11 cellular contexts compared by ENCODE assay signal in genomic region chr12:106133136-106134087, GRCh38. TPM values are rescaled to one million over a fixed set of nuclear protein-coding genes. Genes with fewer than 3 reads are reported as not detected.
DNase-seq lines count a peak whose midpoint lies in the region; ATAC-seq, FAIRE-seq and TF ChIP-seq lines count a peak whose summit lies in the region.
"Had no signal": no experiment of that assay in that cellular context is flagged by ENCODE, and none has a peak within 500 bp of the region (broad histone marks: within the 10 kb centered on the region; RNA-seq: fewer than 3 reads in every experiment).

No MANE protein-coding gene starts in this region.

- H3K4me2 ChIP-seq in trophoblast cell (ENCODE audit: low read length) (peak overlapping the region; percentile 0), neuronal stem cell (ENCODE audit: insufficient read depth, low read length, poor library complexity, severe bottlenecking) (no peak overlapping the region)

- POLR2A ChIA-PET in Panc1 (lab: Charles Lee) = interaction anchor here (0.6 kb wide), 1 partner anchor 58 kb away, joined by 3 read pairs; no protein-coding TSS in a partner anchor
- POLR2A ChIA-PET in naive thymus-derived CD8-positive, alpha-beta T cell (lab: Charles Lee) = no interaction called here

- H2BK5ac ChIP-seq in trophoblast cell (ENCODE audit: low read depth, low read length, poor library complexity) = no peak overlapping the region
- H2BK5ac ChIP-seq in neuronal stem cell (ENCODE audit: low read length) = no peak overlapping the region

- CTCF ChIA-PET in Panc1 (lab: Charles Lee) = interaction anchor here (0.6 to 1.6 kb wide), 4 partner anchors 16 to 1752 kb away, joined by 3 to 5 read pairs (median 4); no protein-coding TSS in a partner anchor

- peaks cover 61% of the 10 kb centered on the region for H3K79me2 ChIP-seq in trophoblast cell (ENCODE audit: control insufficient read depth, insufficient read depth, low read length, poor library complexity)

- H4K12ac ChIP-seq in trophoblast cell (ENCODE audit: low read depth, low read length) = no peak overlapping the region

- H3K79me1 ChIP-seq in trophoblast cell (ENCODE audit: low read length) = peaks cover 28% of the 10 kb centered on the region
- peaks cover 10% of the 10 kb centered on the region for H3K79me1 ChIP-seq in neuronal stem cell (ENCODE audit: low read depth, low read length)

- H3K14ac ChIP-seq in trophoblast cell (ENCODE audit: low read length) (no peak overlapping the region), neuronal stem cell (ENCODE audit: low read length) (no peak overlapping the region)

- H3K27ac Mint-ChIP-seq in naive thymus-derived CD8-positive, alpha-beta T cell = peak overlapping the region in 1 of 10 donors; percentile 9

- intact Hi-C loops in Panc1 (cut with micrococcal nuclease; ENCODE audit: unreplicated experiment) (loop anchor here (10.0 kb wide), 1 partner anchor 429 kb away; no protein-coding TSS in a partner anchor), head of caudate nucleus (cut with DNase I) (loop anchor here (10.0 kb wide), 1 partner anchor 709 kb away; no protein-coding TSS in a partner anchor)

- H3K9ac ChIP-seq in trophoblast cell (ENCODE audit: low read length) = no peak overlapping the region
- H3K9ac ChIP-seq in neuronal stem cell (ENCODE audit: low read depth, low read length, poor library complexity) = no peak overlapping the region

- WGBS in trophoblast cell (ENCODE audit: extremely low coverage, insufficient coverage, insufficient read length) = no CpG with 5 or more reads among the region's 4 CpGs
- WGBS in neuronal stem cell (ENCODE audit: extremely low coverage in 2 of 2, insufficient read length in 2 of 2, insufficient replicate concordance in 1 of 2), 2 donors = no CpG with 5 or more reads among the region's 4 CpGs

- peak; percentile 52 for FAIRE-seq in H54 (lab: Jason Lieb, UNC)

- no peak overlapping the region for H3K4me3 ChIP-seq in Panc1 (ENCODE audit: low read depth in 2 of 2, low read length in 2 of 2)
- H3K4me3 ChIP-seq in trophoblast cell (ENCODE audit: low read depth, low read length) = no peak overlapping the region
- no peak overlapping the region for H3K4me3 ChIP-seq in neuronal stem cell (ENCODE audit: low read length in 2 of 2)

- H3K4me3 Mint-ChIP-seq in naive thymus-derived CD8-positive, alpha-beta T cell = no peak overlapping the region

- ATAC-seq in Panc1 (peak; percentile 60), foreskin keratinocyte (peak; percentile 79), GM21381 (IDR thresholded peaks at IDR 0.05; ENCODE audit: unreplicated experiment) (no peak)
- ATAC-seq in naive thymus-derived CD8-positive, alpha-beta T cell = no peak

- H3K18ac ChIP-seq in trophoblast cell (ENCODE audit: low read length) (no peak overlapping the region), neuronal stem cell (ENCODE audit: low read length) (no peak overlapping the region)

- H3K4me1 ChIP-seq in Panc1 (ENCODE audit: control insufficient read depth, insufficient read depth, low read length) (peaks cover 82% of the 10 kb centered on the region), foreskin keratinocyte (peaks cover 31% of the 10 kb centered on the region), trophoblast cell (ENCODE audit: control insufficient read depth in 1 of 2, insufficient read depth in 2 of 2, low read length in 2 of 2) (peaks cover 33 to 48% of the 10 kb centered on the region in 2 experiments), neuronal stem cell (ENCODE audit: control insufficient read depth in 2 of 2, insufficient read depth in 1 of 2, low read depth in 1 of 2, low read length in 2 of 2) (peaks cover 44 to 49% of the 10 kb centered on the region in 2 donors)

- peaks cover 40 to 94% (median 54%) of the 10 kb centered on the region in 5 donors for H3K27me3 Mint-ChIP-seq in naive thymus-derived CD8-positive, alpha-beta T cell

- BruUV-seq in Panc1 (replicated peaks; lab: Mats Ljungman, UMichigan) = no TSS peak

- no peak overlapping the region for H4K8ac ChIP-seq in trophoblast cell (ENCODE audit: low read depth, low read length)
- H4K8ac ChIP-seq in neuronal stem cell (ENCODE audit: low read depth, low read length) = no peak overlapping the region

- H2BK12ac ChIP-seq in trophoblast cell (ENCODE audit: low read length) (no peak overlapping the region), neuronal stem cell (ENCODE audit: low read length) (no peak overlapping the region)

- H2AFZ ChIP-seq in trophoblast cell (ENCODE audit: insufficient read depth, low read length, poor library complexity) (no peak overlapping the region), neuronal stem cell (ENCODE audit: low read length) (no peak overlapping the region)

- H3K27me3 ChIP-seq in Panc1 (ENCODE audit: control insufficient read depth, insufficient read depth, low read length) (no peaks in the 10 kb centered on the region), foreskin keratinocyte (no peaks in the 10 kb centered on the region), trophoblast cell (ENCODE audit: insufficient read depth, low read length) (no peaks in the 10 kb centered on the region), neuronal stem cell (ENCODE audit: control insufficient read depth in 3 of 3, insufficient read depth in 3 of 3, low read depth in 1 of 3, low read length in 3 of 3) (no peaks in the 10 kb centered on the region)

- H3K4me1 Mint-ChIP-seq in naive thymus-derived CD8-positive, alpha-beta T cell = peaks cover 7 to 16% (median 12%) of the 10 kb centered on the region in 4 donors

- no peaks in the 10 kb centered on the region for H3K9me3 ChIP-seq in Panc1 (ENCODE audit: control insufficient read depth, insufficient read depth, low read depth, low read length)
- H3K9me3 ChIP-seq in trophoblast cell (ENCODE audit: insufficient read depth, low read depth, low read length) = no peaks in the 10 kb centered on the region
- H3K9me3 ChIP-seq in neuronal stem cell (replicated peaks in 1 of 2; ENCODE audit: control insufficient read depth in 2 of 2, insufficient read depth in 1 of 2, low read depth in 1 of 2, low read length in 2 of 2) = no peaks in the 10 kb centered on the region

- in situ Hi-C loops in Panc1 (cut with HindIII; ENCODE audit: low pct_unique_long_range_greater_than_20kb, low sequenced_read_pairs) = no loop called here

- peaks cover 0 to 5% (median 0%) of the 10 kb centered on the region in 3 donors for H3K36me3 Mint-ChIP-seq in naive thymus-derived CD8-positive, alpha-beta T cell

- H3K36me3 ChIP-seq in Panc1 (ENCODE audit: control insufficient read depth, insufficient read depth, low read length) = no peaks in the 10 kb centered on the region; the same call in 1 of the 2 replicates
- peaks cover 8 to 12% of the 10 kb centered on the region in 2 experiments for H3K36me3 ChIP-seq in trophoblast cell (ENCODE audit: control insufficient read depth in 1 of 2, insufficient read depth in 2 of 2, low read length in 2 of 2)
- peaks cover 0 to 37% of the 10 kb centered on the region in 2 donors for H3K36me3 ChIP-seq in neuronal stem cell (replicated peaks in 1 of 2; ENCODE audit: control insufficient read depth in 2 of 2, insufficient read depth in 2 of 2, low read length in 2 of 2)

- H2BK15ac ChIP-seq in neuronal stem cell (ENCODE audit: low read length) = no peak overlapping the region

- no peak for TF ChIP-seq CTCF in Panc1 (IDR thresholded peaks at IDR 0.05)
- TF ChIP-seq CTCF in foreskin keratinocyte (conservative IDR thresholded peaks at IDR 0.05) = no peak

- H3K23ac ChIP-seq in trophoblast cell (ENCODE audit: low read length) (no peak overlapping the region), neuronal stem cell (ENCODE audit: low read depth, low read length, poor library complexity) (no peak overlapping the region)

- H2BK120ac ChIP-seq in trophoblast cell (ENCODE audit: insufficient read depth, low read length, poor library complexity) (no peak overlapping the region), neuronal stem cell (ENCODE audit: low read depth, low read length) (no peak overlapping the region)

- no peak overlapping the region for H2AK5ac ChIP-seq in trophoblast cell (ENCODE audit: low read length)
- no peak overlapping the region for H2AK5ac ChIP-seq in neuronal stem cell (ENCODE audit: low read depth, low read length)

- TF ChIP-seq POLR2A in H54 (IDR thresholded peaks at IDR 0.05; ENCODE audit: low read depth, low read length) = no peak

- H3K27ac ChIP-seq in Panc1 (ENCODE audit: low read length) (peak overlapping the region; percentile 96), foreskin keratinocyte (peak overlapping the region; percentile 82), trophoblast cell (ENCODE audit: low read depth, low read length) (peak overlapping the region; percentile 39), neuronal stem cell (replicated peaks; ENCODE audit: low read length) (no peak overlapping the region)

- no peak overlapping the region for H4K91ac ChIP-seq in trophoblast cell (ENCODE audit: low read depth, low read length)
- no peak overlapping the region for H4K91ac ChIP-seq in neuronal stem cell (ENCODE audit: low read depth, low read length, poor library complexity)

- peak overlapping the region; percentile 59 for H3K4ac ChIP-seq in trophoblast cell (ENCODE audit: low read depth, low read length)
- H3K4ac ChIP-seq in neuronal stem cell (ENCODE audit: low read length) = no peak overlapping the region

- DNase-seq in H54 (ENCODE audit: insufficient read length, low spot score) (peak; percentile 56), Panc1 (ENCODE audit: low read depth, low spot score) (no peak), foreskin keratinocyte (peak; percentile 77 to 92), trophoblast cell (peak; percentile 21 to 48), neuronal stem cell (ENCODE audit: low spot score) (no peak), head of caudate nucleus (no peak)
- DNase-seq in naive thymus-derived CD8-positive, alpha-beta T cell = no peak
- DNase-seq: COR-L47, NCI-H1930, T1000 had no signal

- no peaks in the 10 kb centered on the region for H3K9me3 Mint-ChIP-seq in naive thymus-derived CD8-positive, alpha-beta T cell

RNA-seq across cellular contexts. Expression of gene NUAK1, which starts 5.3 kb away (rescaled TPM):
- total RNA-seq in Panc1 (2021; ENCODE audit: unreplicated experiment) (50.3 TPM), foreskin keratinocyte (21.6 and 55.4 TPM in 2 replicates)
- 33.2 TPM for polyA plus RNA-seq in Panc1 (2012; ENCODE audit: insufficient read length)
- polyA plus RNA-seq in foreskin keratinocyte = 6.3 and 13.7 TPM in 2 replicates
- polyA plus RNA-seq in trophoblast cell (2013) = 34.0 and 34.8 TPM in 2 replicates
- polyA plus RNA-seq in neuronal stem cell (2013, experiment 1 of 2) = 13.1 TPM
- 13.4 TPM for polyA plus RNA-seq in neuronal stem cell (2013, experiment 2 of 2)
- total RNA-seq in naive thymus-derived CD8-positive, alpha-beta T cell = not detected
- polyA plus RNA-seq in naive thymus-derived CD8-positive, alpha-beta T cell = under 1 TPM in 1 of 3 donors, not detected in 2; 0.08 TPM

Comparison
In these comparisons a context has a peak if more than half of its experiments do, and no peak if none do; other contexts are left out.
1. DNase-seq: peak in H54 (single experiment), foreskin keratinocyte (2 of 2) and trophoblast cell (2 of 2); none in Panc1 (single experiment), neuronal stem cell (single experiment), naive thymus-derived CD8-positive, alpha-beta T cell (0 of 10) and head of caudate nucleus (0 of 42).
2. ATAC-seq: peak in Panc1 (single experiment) and foreskin keratinocyte (single experiment); none in GM21381 (single experiment) and naive thymus-derived CD8-positive, alpha-beta T cell (0 of 2).
3. RNA of gene NUAK1, which starts 5.3 kb away (total RNA-seq): 50.3 TPM in Panc1 (single experiment) and 21.6 to 55.4 TPM in foreskin keratinocyte; not detected in naive thymus-derived CD8-positive, alpha-beta T cell; every median in the first group is over 10 times any median in the second.